ENCODE assay signal across 12 cellular contexts in the genomic region with DNA sequence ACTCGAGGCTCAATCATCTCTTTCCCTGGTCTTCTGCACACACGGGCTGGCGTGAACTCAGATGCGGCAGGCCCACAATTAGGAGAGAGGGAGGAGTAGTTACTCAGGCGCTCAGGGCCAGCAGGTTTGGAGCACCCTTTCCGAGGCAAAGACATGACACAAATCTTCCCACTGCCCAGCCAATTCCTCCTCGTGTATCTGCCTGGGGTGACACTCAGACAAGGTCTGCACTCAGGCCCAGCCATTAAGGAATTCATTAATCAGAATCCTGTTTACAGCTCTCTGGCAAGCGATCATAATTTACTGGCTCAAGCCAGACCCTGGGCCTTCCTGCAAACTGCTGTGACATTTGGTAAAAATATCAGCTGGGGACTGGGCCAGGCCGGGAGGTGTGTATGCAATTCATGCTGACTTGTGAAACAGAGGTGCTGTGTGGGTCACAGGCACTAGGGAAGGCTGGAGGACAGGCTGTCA.
DNase-seq lines count a peak whose midpoint lies in the region; ATAC-seq, FAIRE-seq and TF ChIP-seq lines count a peak whose summit lies in the region.
"Had no signal": no experiment of that assay in that cellular context is flagged by ENCODE, and none has a peak within 500 bp of the region (broad histone marks: within the 10 kb centered on the region; RNA-seq: fewer than 3 reads in every experiment).

No MANE protein-coding gene starts in this region.

- H3K9me3 ChIP-seq in ascending aorta (no peaks in the 10 kb centered on the region), pancreas (no peaks in the 10 kb centered on the region), Caco-2 (no peaks in the 10 kb centered on the region), MG63 (no peaks in the 10 kb centered on the region)

- H3K9me3 Mint-ChIP-seq in Caco-2 (ENCODE audit: unreplicated experiment) = no peaks in the 10 kb centered on the region
- H3K9me3 Mint-ChIP-seq: activated T-cell treated with anti-CD3 and anti-CD28 coated beads, Interleukin-2, amount 50 U/mL, for 24 hours had no signal

- no TSS peak for BruUV-seq in Caco-2 (replicated peaks; lab: Mats Ljungman, UMichigan)

- POLR2A ChIA-PET in Caco-2 (lab: Charles Lee) = no interaction called here

- no peak overlapping the region for H3K4me3 Mint-ChIP-seq in Caco-2 (ENCODE audit: unreplicated experiment)
- H3K4me3 Mint-ChIP-seq: activated T-cell treated with anti-CD3 and anti-CD28 coated beads, Interleukin-2, amount 50 U/mL, for 24 hours had no signal

- ATAC-seq in left ventricle myocardium superior = peak; percentile 92
- peak; percentile 63 to 78 (median 74) for ATAC-seq in pancreas
- no peak for ATAC-seq in GM21360 (IDR thresholded peaks at IDR 0.05; ENCODE audit: unreplicated experiment)
- no peak for ATAC-seq in GM19351 (IDR thresholded peaks at IDR 0.05; ENCODE audit: unreplicated experiment)

- intact Hi-C loops in ascending aorta (cut with DNase I) (no loop called here), left ventricle myocardium superior (cut with micrococcal nuclease) (no loop called here), pancreas (cut with DNase I) (no loop called here), Caco-2 (cut with micrococcal nuclease; ENCODE audit: unreplicated experiment) (no loop called here)

- H3K4me3 ChIP-seq in ascending aorta = no peak overlapping the region
- no peak overlapping the region for H3K4me3 ChIP-seq in pancreas
- no peak overlapping the region for H3K4me3 ChIP-seq in Caco-2 (ENCODE audit: low read depth, low read length)
- no peak overlapping the region for H3K4me3 ChIP-seq in MG63

- peaks cover 7% of the 10 kb centered on the region for H3K4me1 Mint-ChIP-seq in Caco-2 (ENCODE audit: low read depth, unreplicated experiment)

- no peaks in the 10 kb centered on the region for H3K36me3 ChIP-seq in ascending aorta
- no peaks in the 10 kb centered on the region for H3K36me3 ChIP-seq in pancreas
- H3K36me3 ChIP-seq in Caco-2 (ENCODE audit: control insufficient read depth, insufficient read depth, low read length) = no peaks in the 10 kb centered on the region
- H3K36me3 ChIP-seq in MG63 = no peaks in the 10 kb centered on the region

- DNase-seq in G401 (ENCODE audit: low spot score) (peak; percentile 90), ascending aorta (ENCODE audit: low spot score in 2 of 2) (peak in 1 of 2 donors; percentile 77), left ventricle myocardium superior (peak; percentile 85), pancreas (peak in 5 of 6 donors; percentile 68 to 75 (median 74)), Caco-2 (no peak), MG63 (no peak)
- DNase-seq: activated T-cell treated with anti-CD3 and anti-CD28 coated beads, Interleukin-2, amount 50 U/mL, for 24 hours; DMS79 treated with DMSO at 0.1 percent for 48 hours; NCI-H2171 had no signal

- H3K27me3 ChIP-seq in ascending aorta = no peaks in the 10 kb centered on the region
- H3K27me3 ChIP-seq in pancreas = no peaks in the 10 kb centered on the region
- H3K27me3 ChIP-seq in Caco-2 (replicated peaks; ENCODE audit: control insufficient read depth, insufficient read depth, low read length) = no peaks in the 10 kb centered on the region
- no peaks in the 10 kb centered on the region for H3K27me3 ChIP-seq in MG63

- H3K4me1 ChIP-seq in ascending aorta = peaks cover 3 to 26% of the 10 kb centered on the region in 2 donors
- H3K4me1 ChIP-seq in pancreas = peaks cover 20 to 25% (median 21%) of the 10 kb centered on the region in 3 donors
- H3K4me1 ChIP-seq in Caco-2 = peaks cover 9% of the 10 kb centered on the region

- TF ChIP-seq CTCF in ascending aorta (IDR thresholded peaks at IDR 0.05) = no peak
- no peak for TF ChIP-seq CTCF in pancreas (IDR thresholded peaks at IDR 0.05)
- TF ChIP-seq CTCF in Caco-2 (IDR thresholded peaks at IDR 0.05; ENCODE audit: insufficient read depth in 1 of 2, low read depth in 1 of 2, low read length in 1 of 2, severe bottlenecking in 1 of 2, unreplicated experiment in 1 of 2) = no peak

- in situ Hi-C loops in G401 (cut with HindIII; ENCODE audit: low sequenced_read_pairs) = no loop called here

- WGBS in pancreas, 2 donors = 14 to 21% methylated on average over 9 of the region's 9 CpGs

- H3K36me3 Mint-ChIP-seq in Caco-2 (ENCODE audit: insufficient read depth, unreplicated experiment) = no peaks in the 10 kb centered on the region

- H3K27ac ChIP-seq in ascending aorta (peak overlapping the region; percentile 60 to 69), pancreas (peak overlapping the region; percentile 74 to 84 (median 81))

- no peak for FAIRE-seq in pancreas (lab: Jason Lieb, UNC)
- FAIRE-seq: GM18507 had no signal

- CTCF ChIA-PET in Caco-2 (lab: Charles Lee) = no interaction called here

- no peaks in the 10 kb centered on the region for H3K27me3 Mint-ChIP-seq in Caco-2 (ENCODE audit: insufficient read depth, unreplicated experiment)
- H3K27me3 Mint-ChIP-seq: activated T-cell treated with anti-CD3 and anti-CD28 coated beads, Interleukin-2, amount 50 U/mL, for 24 hours had no signal

- no peak overlapping the region for H3K27ac Mint-ChIP-seq in Caco-2 (ENCODE audit: unreplicated experiment)
- H3K27ac Mint-ChIP-seq: activated T-cell treated with anti-CD3 and anti-CD28 coated beads, Interleukin-2, amount 50 U/mL, for 24 hours had no signal

Comparison
In these comparisons a context has a peak if more than half of its experiments do, and no peak if none do; other contexts are left out.
1. DNase-seq: peak in G401 (single experiment), left ventricle myocardium superior (single experiment) and pancreas (5 of 6); none in Caco-2 (0 of 2) and MG63 (single experiment).
2. ATAC-seq: peak in left ventricle myocardium superior (single experiment) and pancreas (4 of 4); none in GM21360 (single experiment) and GM19351 (single experiment).